ENCODE assay signal across 23 cellular contexts in the genomic region with DNA sequence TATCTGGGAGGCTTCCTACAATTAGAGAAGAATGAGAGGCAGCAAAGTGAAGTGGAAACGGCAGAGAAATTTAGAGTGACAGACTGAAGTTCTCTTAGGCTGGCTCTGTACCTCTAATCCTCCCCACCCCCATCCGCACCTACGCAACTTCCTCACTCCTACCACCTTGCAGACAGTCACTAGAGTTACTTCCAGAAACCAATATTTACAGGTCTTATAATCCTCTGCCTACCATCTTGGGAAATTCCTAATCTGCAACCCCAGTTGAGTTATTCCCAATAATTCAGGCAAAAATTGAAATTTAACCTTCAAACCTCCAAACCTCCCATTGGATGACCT.
DNase-seq lines count a peak whose midpoint lies in the region; ATAC-seq and TF ChIP-seq lines count a peak whose summit lies in the region.
"Had no signal": no experiment of that assay in that cellular context is flagged by ENCODE, and none has a peak within 500 bp of the region (broad histone marks: within the 10 kb centered on the region; RNA-seq: fewer than 3 reads in every experiment).

No MANE protein-coding gene starts in this region.

- H3K9ac ChIP-seq in HUES64 (ENCODE audit: low read depth, low read length) (no peak overlapping the region), PC-3 (ENCODE audit: low read length) (no peak overlapping the region), neural progenitor cell (no peak overlapping the region)

- H3K79me2 ChIP-seq in PC-3 (ENCODE audit: low read length) = no peaks in the 10 kb centered on the region
- H3K79me2 ChIP-seq in neural progenitor cell (ENCODE audit: low read depth) = peaks cover 73% of the 10 kb centered on the region

- 84% methylated on average over 3 of the region's 3 CpGs for WGBS in HUES64

- peak; percentile 57 for DNase-seq in NCI-H2107 treated with DMSO at 0.1 percent for 48 hours (lab: John Stamatoyannopoulos, UW; ENCODE audit: unreplicated experiment)
- DNase-seq in NCI-H2107 (lab: John Stamatoyannopoulos, UW) = no peak
- no peak for DNase-seq in PC-3
- no peak for DNase-seq in neural progenitor cell (ENCODE audit: low spot score)
- DNase-seq: ACHN; activated CD4-positive, alpha-beta T cell treated with anti-CD3 and anti-CD28 coated beads for 1 hour; activated naive CD4-positive, alpha-beta T cell treated with anti-CD3 and anti-CD28 coated beads, Interleukin-2, amount 10 ng/mL, durations not matched to agents 7 days and 5 days; CD8-positive, alpha-beta memory T cell; hippocampal formation; left cardiac atrium; NCI-H1092; SHP77; stimulated activated naive B cell treated with anti-CD40 and anti-IgM and Interleukin-4, amounts not matched to agents 10 μg/mL and 1 μg/mL and 100 μg/mL, for 72 hours; T-helper 17 cell; upper lobe of right lung had no signal

- H3K4me2 ChIP-seq in PC-3 (ENCODE audit: low read length) (no peak overlapping the region), neural progenitor cell (peak overlapping the region; percentile 59)

- peaks cover 22% of the 10 kb centered on the region for H3K4me1 Mint-ChIP-seq in neural progenitor cell

- no peak overlapping the region for H3K27ac Mint-ChIP-seq in neural progenitor cell
- H3K27ac Mint-ChIP-seq: activated naive CD4-positive, alpha-beta T cell treated with anti-CD3 and anti-CD28 coated beads, Interleukin-2, amount 10 ng/mL, durations not matched to agents 7 days and 5 days; CD8-positive, alpha-beta memory T cell; IgD-negative memory B cell; stimulated activated naive B cell treated with anti-CD40 and anti-IgM and Interleukin-4, amounts not matched to agents 10 μg/mL and 1 μg/mL and 100 μg/mL, for 72 hours; T-helper 17 cell had no signal

- H3K27me3 Mint-ChIP-seq in neural progenitor cell (ENCODE audit: insufficient read depth, low read depth) = no peaks in the 10 kb centered on the region
- H3K27me3 Mint-ChIP-seq: activated naive CD4-positive, alpha-beta T cell treated with anti-CD3 and anti-CD28 coated beads, Interleukin-2, amount 10 ng/mL, durations not matched to agents 7 days and 5 days; brain; CD8-positive, alpha-beta memory T cell; dendritic cell treated with granulocyte-macrophage colony-stimulating factor and Interleukin-4, amounts not matched to agents 40 ng/mL and 50 ng/mL, for 4 days; IgD-negative memory B cell; stimulated activated naive B cell treated with anti-CD40 and anti-IgM and Interleukin-4, amounts not matched to agents 10 μg/mL and 1 μg/mL and 100 μg/mL, for 72 hours; T-helper 17 cell had no signal

- H3K9me2 ChIP-seq in PC-3 (replicated peaks; ENCODE audit: low read length) = no peaks in the 10 kb centered on the region

- no TSS peak for BruUV-seq in PC-3 (replicated peaks; lab: Mats Ljungman, UMichigan)

- H3K9me3 ChIP-seq in HUES64 (ENCODE audit: insufficient read depth, low read depth, low read length) (no peaks in the 10 kb centered on the region), PC-3 (ENCODE audit: low read length) (no peaks in the 10 kb centered on the region), neural progenitor cell (ENCODE audit: low read depth) (no peaks in the 10 kb centered on the region)
- H3K9me3 ChIP-seq: upper lobe of right lung had no signal

- H2AFZ ChIP-seq in PC-3 (ENCODE audit: low read length) (no peak overlapping the region), neural progenitor cell (replicated peaks) (no peak overlapping the region)

- no peaks in the 10 kb centered on the region for H3F3A ChIP-seq in PC-3 (ENCODE audit: low read length, unreplicated experiment)
- peaks cover 22% of the 10 kb centered on the region for H3F3A ChIP-seq in neural progenitor cell (ENCODE audit: low read depth)

- H3K4me1 ChIP-seq in HUES64 (ENCODE audit: insufficient read depth, low read length) (peaks cover 33% of the 10 kb centered on the region), PC-3 (ENCODE audit: insufficient read depth, low read length) (peaks cover 15% of the 10 kb centered on the region), neural progenitor cell (peaks cover 36% of the 10 kb centered on the region)
- H3K4me1 ChIP-seq: upper lobe of right lung had no signal

- H3K9me3 Mint-ChIP-seq in neural progenitor cell = no peaks in the 10 kb centered on the region
- H3K9me3 Mint-ChIP-seq: brain; CD8-positive, alpha-beta memory T cell; dendritic cell treated with granulocyte-macrophage colony-stimulating factor and Interleukin-4, amounts not matched to agents 40 ng/mL and 50 ng/mL, for 4 days; IgD-negative memory B cell; stimulated activated naive B cell treated with anti-CD40 and anti-IgM and Interleukin-4, amounts not matched to agents 10 μg/mL and 1 μg/mL and 100 μg/mL, for 72 hours had no signal

- H4K20me1 ChIP-seq in PC-3 (ENCODE audit: low read length) (no peaks in the 10 kb centered on the region), neural progenitor cell (ENCODE audit: low read depth) (peaks cover 19% of the 10 kb centered on the region)

- H3K27me3 ChIP-seq in HUES64 (ENCODE audit: insufficient read depth, low read length) (no peaks in the 10 kb centered on the region), PC-3 (ENCODE audit: low read length) (no peaks in the 10 kb centered on the region), neural progenitor cell (no peaks in the 10 kb centered on the region)
- H3K27me3 ChIP-seq: upper lobe of right lung had no signal

- TF ChIP-seq CTCF in PC-3 (conservative IDR thresholded peaks at IDR 0.05; ENCODE audit: low read depth, low read length) (no peak), neural progenitor cell (IDR thresholded peaks at IDR 0.05) (no peak)

- ATAC-seq in PC-3 (0 out of 2 replicates have a peak, but pooled peaks have one; percentile 20), GM21526 (IDR thresholded peaks at IDR 0.05; ENCODE audit: low FRiP score, unreplicated experiment) (no peak), GM21825 (IDR thresholded peaks at IDR 0.05; ENCODE audit: unreplicated experiment) (no peak), HG02852 (IDR thresholded peaks at IDR 0.05; ENCODE audit: unreplicated experiment) (no peak)
- ATAC-seq: HCT116; stimulated activated naive B cell treated with anti-CD40 and anti-IgM and Interleukin-4, amounts not matched to agents 10 μg/mL and 1 μg/mL and 100 μg/mL, for 72 hours; T-helper 17 cell; upper lobe of right lung had no signal

- H3K4me3 ChIP-seq in HUES64 (ENCODE audit: low read length) (no peak overlapping the region), PC-3 (ENCODE audit: low read length) (no peak overlapping the region), neural progenitor cell (no peak overlapping the region)
- H3K4me3 ChIP-seq: upper lobe of right lung had no signal

- POLR2A ChIA-PET in PC-3 (lab: Charles Lee; ENCODE audit: unreplicated experiment) = no interaction called here

- no peak overlapping the region for H3K4me3 Mint-ChIP-seq in neural progenitor cell
- H3K4me3 Mint-ChIP-seq: activated naive CD4-positive, alpha-beta T cell treated with anti-CD3 and anti-CD28 coated beads, Interleukin-2, amount 10 ng/mL, durations not matched to agents 7 days and 5 days; brain; CD8-positive, alpha-beta memory T cell; dendritic cell treated with granulocyte-macrophage colony-stimulating factor and Interleukin-4, amounts not matched to agents 40 ng/mL and 50 ng/mL, for 4 days; IgD-negative memory B cell; stimulated activated naive B cell treated with anti-CD40 and anti-IgM and Interleukin-4, amounts not matched to agents 10 μg/mL and 1 μg/mL and 100 μg/mL, for 72 hours; T-helper 17 cell had no signal

- H3K27ac ChIP-seq in HUES64 (ENCODE audit: low read depth, low read length) (peak overlapping the region; percentile 4; the same call in 1 of the 2 replicates), PC-3 (ENCODE audit: low read length) (no peak overlapping the region), neural progenitor cell (peak overlapping the region; percentile 1)
- H3K27ac ChIP-seq: upper lobe of right lung had no signal

- CTCF ChIA-PET in PC-3 (lab: Charles Lee) = interaction anchor here (0.6 kb wide), 1 partner anchor 355 kb away, joined by 7 read pairs; no protein-coding TSS in a partner anchor

- H3K36me3 ChIP-seq in HUES64 (ENCODE audit: insufficient read depth, low read length) (no peaks in the 10 kb centered on the region), PC-3 (ENCODE audit: low read depth, low read length) (no peaks in the 10 kb centered on the region), neural progenitor cell (no peaks in the 10 kb centered on the region)
- H3K36me3 ChIP-seq: upper lobe of right lung had no signal

- intact Hi-C loops in PC-3 (cut with micrococcal nuclease) = loop anchor here (10.0 kb wide), 1 partner anchor 207 kb away; no protein-coding TSS in a partner anchor

- H3K36me3 Mint-ChIP-seq in neural progenitor cell = peaks cover 2% of the 10 kb centered on the region
